Comparison of ENCODE assay signal across 12 cellular contexts in the genomic region with DNA sequence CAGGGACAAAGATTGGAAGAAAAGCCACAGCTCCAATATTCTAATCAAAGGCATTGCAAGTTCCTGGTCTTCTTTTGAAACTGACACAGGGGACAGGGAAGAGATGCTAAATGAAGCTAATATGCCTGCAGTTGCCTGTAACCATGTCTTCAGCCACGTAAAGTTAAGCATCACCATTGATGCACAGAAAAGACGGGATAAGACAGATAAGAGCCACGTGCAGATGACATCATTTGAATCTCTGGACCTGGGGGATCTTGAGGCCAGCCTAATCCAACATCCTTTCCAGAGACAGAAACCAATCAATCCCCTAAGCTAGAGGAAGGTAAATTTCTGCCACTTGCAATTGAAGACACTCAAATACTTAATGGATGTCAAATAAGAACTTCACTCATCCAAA.
DNase-seq lines count a peak whose midpoint lies in the region; ATAC-seq and TF ChIP-seq lines count a peak whose summit lies in the region.
"Had no signal": no experiment of that assay in that cellular context is flagged by ENCODE, and none has a peak within 500 bp of the region (broad histone marks: within the 10 kb centered on the region; RNA-seq: fewer than 3 reads in every experiment).

No MANE protein-coding gene starts in this region.

- H3K27me3 ChIP-seq in effector memory CD4-positive, alpha-beta T cell (replicated peaks; ENCODE audit: control insufficient read depth, insufficient read depth, low read length, poor library complexity, severe bottlenecking), result no peaks in the 10 kb centered on the region
- H3K27me3 ChIP-seq: SJCRH30, tibial nerve had no signal

- intact Hi-C loops in sciatic nerve (cut with DNase I), result no loop called here
- intact Hi-C loops in lower leg skin (cut with DNase I; ENCODE audit: low total_unique reads), result no loop called here

- H3K27ac ChIP-seq in effector memory CD4-positive, alpha-beta T cell (ENCODE audit: insufficient read depth, low read length, poor library complexity, severe bottlenecking), result peak overlapping the region; percentile 31
- H3K27ac ChIP-seq: prostate gland, SJCRH30 had no signal

- no peak for TF ChIP-seq CTCF in lower leg skin (IDR thresholded peaks at IDR 0.05)

- TF ChIP-seq POLR2A in lower leg skin (IDR thresholded peaks at IDR 0.05), result no peak

- H3K4me3 ChIP-seq in effector memory CD4-positive, alpha-beta T cell (ENCODE audit: insufficient read depth, low read depth, low read length, poor library complexity, severe bottlenecking), result no peak overlapping the region
- H3K4me3 ChIP-seq in lower leg skin (ENCODE audit: low read depth, poor library complexity, severe bottlenecking), result no peak overlapping the region
- H3K4me3 ChIP-seq: prostate gland, SJCRH30, tibial nerve had no signal

- DNase-seq in Daoy (ENCODE audit: low read depth), result peak; percentile 21
- DNase-seq in SK-N-DZ (ENCODE audit: low spot score), result peak; percentile 29
- no peak for DNase-seq in effector memory CD4-positive, alpha-beta T cell
- DNase-seq in sciatic nerve (ENCODE audit: low spot score), result no peak
- DNase-seq in lower leg skin (ENCODE audit: low spot score in 2 of 2), result no peak
- no peak for DNase-seq in NOMO-1 (lab: John Stamatoyannopoulos, UW; ENCODE audit: unreplicated experiment in 2 of 2)
- DNase-seq: SJCRH30 had no signal

- ATAC-seq in sciatic nerve (peak; percentile 31), GM21526 (IDR thresholded peaks at IDR 0.05; ENCODE audit: low FRiP score, unreplicated experiment) (no peak), GM18502 (IDR thresholded peaks at IDR 0.05; ENCODE audit: poor library complexity, unreplicated experiment) (no peak)
- ATAC-seq: left colon had no signal

- H3K4me1 ChIP-seq in effector memory CD4-positive, alpha-beta T cell (ENCODE audit: control insufficient read depth, insufficient read depth, low read length, poor library complexity, severe bottlenecking), result peaks cover 72% of the 10 kb centered on the region
- H3K4me1 ChIP-seq: prostate gland had no signal

- 56 to 59% methylated on average over 3 of the region's 3 CpGs for WGBS in lower leg skin, 2 donors

- no peaks in the 10 kb centered on the region for H3K36me3 ChIP-seq in effector memory CD4-positive, alpha-beta T cell (ENCODE audit: control insufficient read depth, insufficient read depth, low read length)
- H3K36me3 ChIP-seq: prostate gland, SJCRH30, tibial nerve had no signal

- H3K9me3 ChIP-seq in effector memory CD4-positive, alpha-beta T cell (ENCODE audit: control insufficient read depth, low read length), result no peaks in the 10 kb centered on the region
- H3K9me3 ChIP-seq: prostate gland, SJCRH30, tibial nerve had no signal

Comparison
In these comparisons a context has a peak if more than half of its experiments do, and no peak if none do; other contexts are left out.
1. DNase-seq: peak in Daoy (single experiment) and SK-N-DZ (single experiment); none in effector memory CD4-positive, alpha-beta T cell (0 of 3), sciatic nerve (single experiment), lower leg skin (0 of 2) and NOMO-1 (0 of 2).